In the genomic region with DNA sequence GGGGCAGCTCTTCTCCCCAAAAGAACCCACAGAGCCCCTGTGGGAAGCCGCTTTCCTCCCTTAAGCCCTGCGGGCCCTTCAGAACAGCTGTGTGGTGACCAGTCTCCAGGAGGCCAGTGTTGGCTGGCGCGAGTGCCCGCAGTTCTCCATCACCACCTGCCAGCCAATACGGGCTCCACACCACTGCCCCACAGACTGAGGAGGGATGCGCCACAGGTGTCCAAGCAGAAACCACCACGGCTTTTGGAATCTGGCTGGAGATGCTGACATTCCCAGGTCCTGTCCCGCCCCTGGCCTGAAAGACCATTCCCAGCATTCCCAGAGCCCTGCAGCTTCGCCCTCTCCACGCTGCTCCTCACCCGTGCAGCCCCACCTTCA, we compare ENCODE assay signal across 1 cellular context.
TF ChIP-seq lines count a peak whose summit lies in the region.

No MANE protein-coding gene starts in this region.

TF ChIP-seq in K562, 482 proteins besides CTCF, POLR2A, EP300 and RAD21:
- TF ChIP-seq RHOXF2B (CRISPR knock-in tag; conservative IDR thresholded peaks at IDR 0.05), result no peak
- TF ChIP-seq ZNF830 (CRISPR knock-in tag; IDR thresholded peaks at IDR 0.05), result no peak
- TF ChIP-seq FOXK1 (CRISPR knock-in tag; IDR thresholded peaks at IDR 0.05; ENCODE audit: borderline replicate concordance), result no peak
- no peak for TF ChIP-seq HMG20B (CRISPR knock-in tag; IDR thresholded peaks at IDR 0.05)
- TF ChIP-seq ZBTB1 (CRISPR knock-in tag; IDR thresholded peaks at IDR 0.05; ENCODE audit: borderline replicate concordance, low read depth), result no peak
- no peak for TF ChIP-seq TBL1XR1 (IDR thresholded peaks at IDR 0.05; ENCODE audit: low read length in 2 of 2)
- no peak for TF ChIP-seq ASH1L (IDR thresholded peaks at IDR 0.05; ENCODE audit: borderline replicate concordance, low read depth, partially characterized antibody)
- TF ChIP-seq, protein P1, sequence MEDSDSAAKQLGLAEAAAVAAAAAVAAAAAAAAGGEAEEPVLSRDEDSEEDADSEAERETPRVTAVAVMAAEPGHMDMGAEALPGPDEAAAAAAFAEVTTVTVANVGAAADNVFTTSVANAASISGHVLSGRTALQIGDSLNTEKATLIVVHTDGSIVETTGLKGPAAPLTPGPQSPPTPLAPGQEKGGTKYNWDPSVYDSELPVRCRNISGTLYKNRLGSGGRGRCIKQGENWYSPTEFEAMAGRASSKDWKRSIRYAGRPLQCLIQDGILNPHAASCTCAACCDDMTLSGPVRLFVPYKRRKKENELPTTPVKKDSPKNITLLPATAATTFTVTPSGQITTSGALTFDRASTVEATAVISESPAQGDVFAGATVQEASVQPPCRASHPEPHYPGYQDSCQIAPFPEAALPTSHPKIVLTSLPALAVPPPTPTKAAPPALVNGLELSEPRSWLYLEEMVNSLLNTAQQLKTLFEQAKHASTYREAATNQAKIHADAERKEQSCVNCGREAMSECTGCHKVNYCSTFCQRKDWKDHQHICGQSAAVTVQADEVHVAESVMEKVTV (CRISPR knock-in tag; IDR thresholded peaks at IDR 0.05), result no peak
- TF ChIP-seq RBM22 (IDR thresholded peaks at IDR 0.05; ENCODE audit: low read depth, low read length, poor library complexity, severe bottlenecking), result peak; percentile 4
- 0 out of 2 replicates have a peak, but pooled peaks have one; percentile 19 for TF ChIP-seq POLR2G (IDR thresholded peaks at IDR 0.05; ENCODE audit: low read depth, low read length)
- TF ChIP-seq RFX1 (IDR thresholded peaks at IDR 0.05), result no peak
- TF ChIP-seq, protein P2, sequence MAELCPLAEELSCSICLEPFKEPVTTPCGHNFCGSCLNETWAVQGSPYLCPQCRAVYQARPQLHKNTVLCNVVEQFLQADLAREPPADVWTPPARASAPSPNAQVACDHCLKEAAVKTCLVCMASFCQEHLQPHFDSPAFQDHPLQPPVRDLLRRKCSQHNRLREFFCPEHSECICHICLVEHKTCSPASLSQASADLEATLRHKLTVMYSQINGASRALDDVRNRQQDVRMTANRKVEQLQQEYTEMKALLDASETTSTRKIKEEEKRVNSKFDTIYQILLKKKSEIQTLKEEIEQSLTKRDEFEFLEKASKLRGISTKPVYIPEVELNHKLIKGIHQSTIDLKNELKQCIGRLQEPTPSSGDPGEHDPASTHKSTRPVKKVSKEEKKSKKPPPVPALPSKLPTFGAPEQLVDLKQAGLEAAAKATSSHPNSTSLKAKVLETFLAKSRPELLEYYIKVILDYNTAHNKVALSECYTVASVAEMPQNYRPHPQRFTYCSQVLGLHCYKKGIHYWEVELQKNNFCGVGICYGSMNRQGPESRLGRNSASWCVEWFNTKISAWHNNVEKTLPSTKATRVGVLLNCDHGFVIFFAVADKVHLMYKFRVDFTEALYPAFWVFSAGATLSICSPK (IDR thresholded peaks at IDR 0.05; ENCODE audit: borderline replicate concordance), result no peak
- TF ChIP-seq CEBPG (CRISPR knock-in tag; IDR thresholded peaks at IDR 0.05), result no peak
- no peak for TF ChIP-seq CEBPG (tag; conservative IDR thresholded peaks at IDR 0.05 in 1 of 2, IDR thresholded peaks at IDR 0.05 in 1 of 2)
TF ChIP-seq in K562: peak in this region for 2.
